19 cellular contexts compared by ENCODE assay signal in genomic region chr17:72931635-72932034, GRCh38.
DNase-seq lines count a peak whose midpoint lies in the region; ATAC-seq and TF ChIP-seq lines count a peak whose summit lies in the region.
"Had no signal": no experiment of that assay in that cellular context is flagged by ENCODE, and none has a peak within 500 bp of the region (broad histone marks: within the 10 kb centered on the region; RNA-seq: fewer than 3 reads in every experiment).

No MANE protein-coding gene starts in this region.

- H2BK15ac ChIP-seq in neuronal stem cell (ENCODE audit: low read length) = peak overlapping the region; percentile 18

- H4K8ac ChIP-seq in neuronal stem cell (ENCODE audit: low read depth, low read length) = no peak overlapping the region

- no peaks in the 10 kb centered on the region for H3K27me3 ChIP-seq in neuronal stem cell (ENCODE audit: control insufficient read depth in 3 of 3, insufficient read depth in 3 of 3, low read depth in 1 of 3, low read length in 3 of 3)
- no peaks in the 10 kb centered on the region for H3K27me3 ChIP-seq in WERI-Rb-1 (ENCODE audit: insufficient read depth, low read depth, severe bottlenecking)
- H3K27me3 ChIP-seq: cardiac muscle cell, MG63, pancreas had no signal

- H2BK5ac ChIP-seq in neuronal stem cell (ENCODE audit: low read length) = no peak overlapping the region

- no peak overlapping the region for H3K18ac ChIP-seq in neuronal stem cell (ENCODE audit: low read length)

- no peak overlapping the region for H2AK5ac ChIP-seq in neuronal stem cell (ENCODE audit: low read depth, low read length)

- H3K4me2 ChIP-seq in neuronal stem cell (ENCODE audit: insufficient read depth, low read length, poor library complexity, severe bottlenecking) = no peak overlapping the region

- no peak overlapping the region for H3K4me3 ChIP-seq in neuronal stem cell (ENCODE audit: low read length in 2 of 2)
- no peak overlapping the region for H3K4me3 ChIP-seq in WERI-Rb-1 (ENCODE audit: low read depth, low read length)
- H3K4me3 ChIP-seq: cardiac muscle cell, HAP-1, MG63, pancreas had no signal

- H3K79me1 ChIP-seq in neuronal stem cell (ENCODE audit: low read depth, low read length) = no peaks in the 10 kb centered on the region

- TF ChIP-seq CTCF in WERI-Rb-1 (IDR thresholded peaks at IDR 0.05; ENCODE audit: low read depth, low read length) = no peak

- no peak overlapping the region for H3K4ac ChIP-seq in neuronal stem cell (ENCODE audit: low read length)

- peaks cover 21% of the 10 kb centered on the region for H3K4me1 Mint-ChIP-seq in activated CD8-positive, alpha-beta memory T cell treated with anti-CD3 and anti-CD28 coated beads, Interleukin-2, amount 10 ng/mL, durations not matched to agents 7 days and 5 days

- peaks cover 7 to 12% of the 10 kb centered on the region in 2 donors for H3K4me1 ChIP-seq in neuronal stem cell (ENCODE audit: control insufficient read depth in 2 of 2, insufficient read depth in 1 of 2, low read depth in 1 of 2, low read length in 2 of 2)
- H3K4me1 ChIP-seq: HAP-1, pancreas had no signal

- H3K27ac Mint-ChIP-seq in activated CD8-positive, alpha-beta memory T cell treated with anti-CD3 and anti-CD28 coated beads, Interleukin-2, amount 10 ng/mL, durations not matched to agents 7 days and 5 days = no peak overlapping the region
- H3K27ac Mint-ChIP-seq: endodermal cell had no signal

- WGBS in neuronal stem cell (ENCODE audit: extremely low coverage in 2 of 2, insufficient read length in 2 of 2, insufficient replicate concordance in 1 of 2), 2 donors = no CpG with 5 or more reads among the region's 5 CpGs

- H4K91ac ChIP-seq in neuronal stem cell (ENCODE audit: low read depth, low read length, poor library complexity) = no peak overlapping the region

- no peaks in the 10 kb centered on the region for H3K9me3 ChIP-seq in neuronal stem cell (replicated peaks in 1 of 2; ENCODE audit: control insufficient read depth in 2 of 2, insufficient read depth in 1 of 2, low read depth in 1 of 2, low read length in 2 of 2)
- H3K9me3 ChIP-seq in WERI-Rb-1 (ENCODE audit: severe bottlenecking) = no peaks in the 10 kb centered on the region
- H3K9me3 ChIP-seq: HAP-1, MG63, pancreas had no signal

- peak; percentile 16 for ATAC-seq in activated CD8-positive, alpha-beta memory T cell treated with anti-CD3 and anti-CD28 coated beads, Interleukin-2, amount 10 ng/mL, durations not matched to agents 7 days and 5 days
- peak; percentile 60 for ATAC-seq in GM19455 (IDR thresholded peaks at IDR 0.05; ENCODE audit: unreplicated experiment)

- H3K27me3 Mint-ChIP-seq in activated CD8-positive, alpha-beta memory T cell treated with anti-CD3 and anti-CD28 coated beads, Interleukin-2, amount 10 ng/mL, durations not matched to agents 7 days and 5 days = no peaks in the 10 kb centered on the region

- H3K9me3 Mint-ChIP-seq in activated CD8-positive, alpha-beta memory T cell treated with anti-CD3 and anti-CD28 coated beads, Interleukin-2, amount 10 ng/mL, durations not matched to agents 7 days and 5 days (ENCODE audit: low read depth) = no peaks in the 10 kb centered on the region

- H3K36me3 ChIP-seq in neuronal stem cell (replicated peaks in 1 of 2; ENCODE audit: control insufficient read depth in 2 of 2, insufficient read depth in 2 of 2, low read length in 2 of 2) (no peaks in the 10 kb centered on the region), WERI-Rb-1 (peaks cover 10% of the 10 kb centered on the region)
- H3K36me3 ChIP-seq: cardiac muscle cell, HAP-1, MG63, pancreas had no signal

- no peaks in the 10 kb centered on the region for H3K36me3 Mint-ChIP-seq in activated CD8-positive, alpha-beta memory T cell treated with anti-CD3 and anti-CD28 coated beads, Interleukin-2, amount 10 ng/mL, durations not matched to agents 7 days and 5 days

- H3K9ac ChIP-seq in neuronal stem cell (ENCODE audit: low read depth, low read length, poor library complexity) = no peak overlapping the region

- H3K4me3 Mint-ChIP-seq in activated CD8-positive, alpha-beta memory T cell treated with anti-CD3 and anti-CD28 coated beads, Interleukin-2, amount 10 ng/mL, durations not matched to agents 7 days and 5 days = no peak overlapping the region
- H3K4me3 Mint-ChIP-seq: endodermal cell had no signal

- no peak for DNase-seq in activated CD8-positive, alpha-beta memory T cell treated with anti-CD3 and anti-CD28 coated beads, Interleukin-2, amount 10 ng/mL, durations not matched to agents 7 days and 5 days
- no peak for DNase-seq in activated CD8-positive, alpha-beta memory T cell treated with anti-CD3 and anti-CD28 coated beads, Interleukin-2, amount 50 U/mL, for 4 hours
- DNase-seq in HT-29 (ENCODE audit: low spot score) = peak; percentile 57
- DNase-seq in neuronal stem cell (ENCODE audit: low spot score) = no peak
- no peak for DNase-seq in WERI-Rb-1
- DNase-seq in UCSD-AML1 (lab: John Stamatoyannopoulos, UW; ENCODE audit: unreplicated experiment) = no peak
- DNase-seq in KG1 (lab: John Stamatoyannopoulos, UW) = no peak
- DNase-seq: activated CD8-positive, alpha-beta memory T cell treated with anti-CD3 and anti-CD28 coated beads for 24 hours; activated naive CD4-positive, alpha-beta T cell treated with anti-CD3 and anti-CD28 coated beads, Interleukin-2, amount 50 U/mL, for 16 hours; MG63; NCI-H82; pancreas; SHP77 treated with DMSO at 0.1 percent for 48 hours; stimulated activated CD4-positive, alpha-beta T cell treated with anti-CD3 and anti-CD28 coated beads, Interleukin-12 subunit alpha, Interleukin-12 subunit beta, amount 100 ng/mL, for 4 hours; T-helper 9 cell had no signal

- H3K14ac ChIP-seq in neuronal stem cell (ENCODE audit: low read length) = no peak overlapping the region

- no peak overlapping the region for H2AFZ ChIP-seq in neuronal stem cell (ENCODE audit: low read length)

- H2BK120ac ChIP-seq in neuronal stem cell (ENCODE audit: low read depth, low read length) = no peak overlapping the region

- CTCF ChIA-PET in activated CD8-positive, alpha-beta memory T cell treated with anti-CD3 and anti-CD28 coated beads, Interleukin-2, amount 10 ng/mL, durations not matched to agents 7 days and 5 days (lab: Charles Lee) = interaction anchor here (0.8 to 1.3 kb wide), 2 partner anchors 204 to 205 kb away, joined by 3 read pairs; no protein-coding TSS in a partner anchor

- no peak overlapping the region for H3K27ac ChIP-seq in neuronal stem cell (replicated peaks; ENCODE audit: low read length)
- H3K27ac ChIP-seq in WERI-Rb-1 = no peak overlapping the region
- H3K27ac ChIP-seq: cardiac muscle cell, pancreas had no signal

- H3K23ac ChIP-seq in neuronal stem cell (ENCODE audit: low read depth, low read length, poor library complexity) = no peak overlapping the region

- H2BK12ac ChIP-seq in neuronal stem cell (ENCODE audit: low read length) = no peak overlapping the region
